In genomic region chr12:106247731-106248176, GRCh38 we compare ENCODE assay signal across 8 cellular contexts. TPM values are rescaled to one million over a fixed set of nuclear protein-coding genes. Genes with fewer than 3 reads are reported as not detected.
A peak's percentile ranks its signal among the peaks of the same experiment; 100 is the strongest.
DNase-seq lines count a peak whose midpoint lies in the region; ATAC-seq, FAIRE-seq and TF ChIP-seq lines count a peak whose summit lies in the region.

Gene CKAP4, minus strand, starts transcription at chr12:106248020. Its CDS starts 169 bp downstream, at chr12:106247851.

- peaks cover 3% of the 10 kb centered on the region for H4K20me1 ChIP-seq in endothelial cell of umbilical vein (replicated peaks; ENCODE audit: control insufficient read depth, extremely low read depth, insufficient read depth, low read length)

- H3K4me2 ChIP-seq in endothelial cell of umbilical vein (ENCODE audit: insufficient read depth, low read length): peak within 1 kb of the TSS; percentile 88

- no peak for TF ChIP-seq POLR2A in endothelial cell of umbilical vein (IDR thresholded peaks at IDR 0.05; ENCODE audit: low read depth, low read length)

- peak within 1 kb of the TSS; percentile 72 to 97 (median 90) for H3K4me3 ChIP-seq in endothelial cell of umbilical vein (replicated peaks in 1 of 3; ENCODE audit: insufficient read depth in 1 of 3, low read depth in 1 of 3, low read length in 3 of 3)

- H3K27me3 Mint-ChIP-seq in mesothelial cell of epicardium (ENCODE audit: low read depth): no peaks in the 10 kb centered on the region

- CTCF ChIA-PET in endothelial cell of umbilical vein (lab: Charles Lee): interaction anchor here (1.2 to 3.2 kb wide), 6 partner anchors 11 to 109 kb away, joined by 5 to 13 read pairs (median 8); partner anchors contain the start of gene POLR3B

- H3K27ac Mint-ChIP-seq in mesothelial cell of epicardium: peak within 1 kb of the TSS; percentile 89

- peak; percentile 47 for ATAC-seq in HG02943 (IDR thresholded peaks at IDR 0.05; ENCODE audit: low read depth, unreplicated experiment)

- peaks cover 3% of the 10 kb centered on the region for H3K36me3 Mint-ChIP-seq in mesothelial cell of epicardium

- POLR2A ChIA-PET in endothelial cell of umbilical vein (lab: Charles Lee): no interaction called here

- intact Hi-C loops in endothelial cell of umbilical vein (cut with micrococcal nuclease): loop anchor here (1.0 to 5.0 kb wide), 5 partner anchors 35 to 845 kb away; partner anchors contain the start of genes CRY1, RIC8B and TCP11L2

- peak within 1 kb of the TSS; percentile 90 for H3K9ac ChIP-seq in endothelial cell of umbilical vein (replicated peaks; ENCODE audit: extremely low read depth, insufficient read depth, low read length)

- H3K9me3 Mint-ChIP-seq in mesothelial cell of epicardium: no peaks in the 10 kb centered on the region

- H3K4me1 Mint-ChIP-seq in mesothelial cell of epicardium: peaks cover 54% of the 10 kb centered on the region

- peak within 1 kb of the TSS; percentile 78 for H3K4me3 Mint-ChIP-seq in mesothelial cell of epicardium

- dilution Hi-C loops in endothelial cell of umbilical vein (cut with MboI; ENCODE audit: extremely low pct_ligation_motif_present, low sequenced_read_pairs): no loop called here

- no peaks in the 10 kb centered on the region for H3K9me1 ChIP-seq in endothelial cell of umbilical vein (replicated peaks; ENCODE audit: control insufficient read depth, extremely low read depth, insufficient read depth, low read length)

- H3K79me2 ChIP-seq in endothelial cell of umbilical vein (ENCODE audit: control insufficient read depth, insufficient read depth, low read length): peaks cover 38% of the 10 kb centered on the region

- BruUV-seq in endothelial cell of umbilical vein (replicated peaks; lab: Mats Ljungman, UMichigan): no TSS peak

- TF ChIP-seq CTCF in endothelial cell of umbilical vein (IDR thresholded peaks at IDR 0.05; ENCODE audit: extremely low read depth in 1 of 2, insufficient read depth in 1 of 2, low read depth in 1 of 2, low read length in 2 of 2): no peak
- TF ChIP-seq CTCF in mesothelial cell of epicardium (IDR thresholded peaks at IDR 0.05; ENCODE audit: unreplicated experiment): no peak

- H3K4me1 ChIP-seq in endothelial cell of umbilical vein (ENCODE audit: control insufficient read depth, extremely low read depth, insufficient read depth, low read length): peaks cover 27% of the 10 kb centered on the region

- H2AFZ ChIP-seq in endothelial cell of umbilical vein (ENCODE audit: low read depth, low read length): peak within 1 kb of the TSS; percentile 83

- H3K27me3 ChIP-seq in endothelial cell of umbilical vein (ENCODE audit: control insufficient read depth in 2 of 2, insufficient read depth in 2 of 2, low read length in 2 of 2): no peaks in the 10 kb centered on the region

- FAIRE-seq in endothelial cell of umbilical vein (lab: Jason Lieb, UNC): peak; percentile 21

- peak; percentile 24 to 35 for DNase-seq in SHP77 (lab: John Stamatoyannopoulos, UW)
- DNase-seq in SHP77 treated with DMSO at 0.1 percent for 48 hours (lab: John Stamatoyannopoulos, UW): no peak
- peak; percentile 34 for DNase-seq in NCI-H510A treated with DMSO at 0.1 percent for 48 hours (lab: John Stamatoyannopoulos, UW)
- DNase-seq in activated T-cell treated with anti-CD3 and anti-CD28 coated beads for 4 hours: peak; percentile 24
- DNase-seq in endothelial cell of umbilical vein (ENCODE audit: low read depth, low spot score): peak; percentile 74
- peak; percentile 65 to 80 for DNase-seq in mesothelial cell of epicardium (ENCODE audit: low spot score in 2 of 2, unreplicated experiment in 2 of 2)
- peak; percentile 45 for DNase-seq in stimulated activated naive CD4-positive, alpha-beta T cell treated with Interleukin-2 at 50 U/mL for 16 hours (lab: John Stamatoyannopoulos, UW)

- no peaks in the 10 kb centered on the region for H3K9me3 ChIP-seq in endothelial cell of umbilical vein (replicated peaks; ENCODE audit: control insufficient read depth, insufficient read depth, low read length)

- peak within 1 kb of the TSS; percentile 90 for H3K27ac ChIP-seq in endothelial cell of umbilical vein (ENCODE audit: insufficient read depth, low read depth, low read length)

- H3K36me3 ChIP-seq in endothelial cell of umbilical vein (ENCODE audit: control insufficient read depth in 2 of 2, extremely low read depth in 1 of 2, insufficient read depth in 2 of 2, low read length in 2 of 2): peaks cover 0 to 5% of the 10 kb centered on the region in 2 experiments

TF ChIP-seq in endothelial cell of umbilical vein, 7 proteins besides CTCF, POLR2A, EP300 and RAD21:
- no peak for TF ChIP-seq FOS (IDR thresholded peaks at IDR 0.05; ENCODE audit: borderline replicate concordance, insufficient read depth, low read length)

RNA-seq across cellular contexts. Expression of gene CKAP4, which starts in this region (rescaled TPM):
- total RNA-seq in endothelial cell of umbilical vein (223 and 249 TPM in 2 replicates), mesothelial cell of epicardium (174 to 180 TPM (median 178 TPM) in 3 replicates)
- 113 and 117 TPM in 2 replicates for polyA plus RNA-seq in endothelial cell of umbilical vein
- polyA plus RNA-seq in endothelial cell of umbilical vein (2011; cell fraction: cytosol; rRNA removed): 152 and 153 TPM in 2 replicates
- polyA plus RNA-seq in endothelial cell of umbilical vein (2011; cell fraction: nucleus; rRNA removed): 85.0 and 102 TPM in 2 replicates
- polyA plus RNA-seq in endothelial cell of umbilical vein (2012): 259 and 324 TPM in 2 replicates
- 84.1 and 89.5 TPM in 2 replicates for polyA minus RNA-seq in endothelial cell of umbilical vein
- polyA minus RNA-seq in endothelial cell of umbilical vein (2011; cell fraction: cytosol; rRNA and poly(A)+ RNA removed): 13.7 TPM
- 32.4 and 34.6 TPM in 2 replicates for polyA minus RNA-seq in endothelial cell of umbilical vein (2011; cell fraction: nucleus; rRNA and poly(A)+ RNA removed)
